In the genomic region with DNA sequence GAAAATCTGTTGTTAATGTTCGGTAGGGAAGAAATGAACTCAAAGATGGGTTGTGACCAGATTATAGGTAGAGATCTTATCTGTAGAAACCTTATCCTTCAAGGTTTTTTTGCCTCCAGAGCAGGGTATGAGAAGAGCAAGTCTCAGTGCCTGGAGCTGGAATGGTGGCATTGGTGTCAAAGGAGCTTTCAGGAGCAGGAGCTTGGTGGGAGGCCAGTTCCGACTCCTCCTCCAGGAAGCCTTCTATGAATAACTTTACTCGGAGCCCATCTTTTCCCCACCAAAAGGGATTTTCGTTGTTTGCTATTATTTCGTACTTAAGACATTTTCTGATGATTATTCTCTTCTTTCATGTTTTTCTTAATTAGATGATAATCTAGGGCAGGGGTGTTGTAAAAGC, we compare ENCODE assay signal across 16 cellular contexts.
DNase-seq lines count a peak whose midpoint lies in the region; ATAC-seq, FAIRE-seq and TF ChIP-seq lines count a peak whose summit lies in the region.
"Had no signal": no experiment of that assay in that cellular context is flagged by ENCODE, and none has a peak within 500 bp of the region (broad histone marks: within the 10 kb centered on the region; RNA-seq: fewer than 3 reads in every experiment).

No MANE protein-coding gene starts in this region.

- in situ Hi-C loops in HepG2 (cut with HindIII; ENCODE audit: extremely low pct_ligation_motif_present, low pct_unique_long_range_greater_than_20kb) = no loop called here

- H3K36me3 ChIP-seq in HepG2 (replicated peaks in 1 of 2; ENCODE audit: control insufficient read depth in 1 of 2, insufficient read depth in 2 of 2, low read length in 2 of 2) (peaks cover 32 to 88% of the 10 kb centered on the region in 2 experiments), right lobe of liver (peaks cover 0 to 20% (median 11%) of the 10 kb centered on the region in 4 donors), astrocyte (ENCODE audit: insufficient read depth, low read length) (peaks cover 29% of the 10 kb centered on the region), osteoblast (ENCODE audit: insufficient read depth, low read length) (peaks cover 41% of the 10 kb centered on the region)

- peaks cover 23% of the 10 kb centered on the region for H3K4me1 Mint-ChIP-seq in astrocyte (ENCODE audit: low read depth, unreplicated experiment)
- H3K4me1 Mint-ChIP-seq in naive thymus-derived CD8-positive, alpha-beta T cell = peaks cover 0 to 4% (median 0%) of the 10 kb centered on the region in 4 donors

- no TSS peak for BruUV-seq in HepG2 (replicated peaks; lab: Mats Ljungman, UMichigan)

- CTCF ChIA-PET in HepG2 (lab: Yijun Ruan, JAX; ENCODE audit: low intra/inter-chr PET ratio, low total read pairs) = no interaction called here

- H3K79me2 ChIP-seq in HepG2 (ENCODE audit: insufficient read depth, low read length) (no peaks in the 10 kb centered on the region), astrocyte (ENCODE audit: insufficient read depth, low read length) (peaks cover 27% of the 10 kb centered on the region), osteoblast (ENCODE audit: insufficient read depth, low read length) (peaks cover 26% of the 10 kb centered on the region)

- H3K9me3 Mint-ChIP-seq in astrocyte (ENCODE audit: unreplicated experiment) = no peaks in the 10 kb centered on the region
- peaks cover 0 to 11% (median 0%) of the 10 kb centered on the region in 9 donors for H3K9me3 Mint-ChIP-seq in naive thymus-derived CD8-positive, alpha-beta T cell
- H3K9me3 Mint-ChIP-seq: CD8-positive, alpha-beta T cell had no signal

- H3K27ac Mint-ChIP-seq in astrocyte (ENCODE audit: unreplicated experiment) = no peak overlapping the region
- H3K27ac Mint-ChIP-seq in naive thymus-derived CD8-positive, alpha-beta T cell = peak overlapping the region in 1 of 10 donors; percentile 53
- H3K27ac Mint-ChIP-seq: CD8-positive, alpha-beta T cell had no signal

- peaks cover 22% of the 10 kb centered on the region for H3K36me3 Mint-ChIP-seq in astrocyte (ENCODE audit: low read depth, unreplicated experiment)
- H3K36me3 Mint-ChIP-seq in naive thymus-derived CD8-positive, alpha-beta T cell = peaks cover 30 to 73% (median 67%) of the 10 kb centered on the region in 3 donors

- no peak for TF ChIP-seq RAD21 in HepG2 (CRISPR knock-in tag; IDR thresholded peaks at IDR 0.05)

- FAIRE-seq in HepG2 (lab: Jason Lieb, UNC) (no peak), astrocyte (lab: Jason Lieb, UNC) (no peak)
- FAIRE-seq: GM12878, GM19239 had no signal

- H2AFZ ChIP-seq in HepG2 (ENCODE audit: low read length) (no peak overlapping the region), astrocyte (ENCODE audit: low read depth, low read length) (no peak overlapping the region), osteoblast (ENCODE audit: low read length) (no peak overlapping the region)

- DNase-seq in HepG2 (ENCODE audit: low spot score) (no peak), right lobe of liver (no peak), astrocyte (ENCODE audit: low read depth) (no peak), osteoblast (ENCODE audit: insufficient read length, low spot score, missing footprints) (no peak), cerebellar cortex (ENCODE audit: low spot score) (no peak), NCI-H510A (lab: John Stamatoyannopoulos, UW) (no peak)
- DNase-seq in naive thymus-derived CD8-positive, alpha-beta T cell = no peak
- DNase-seq: CD8-positive, alpha-beta T cell; OCI-M1; RPMI8226; SIG-M5 had no signal

- TF ChIP-seq CTCF in HepG2 (CRISPR knock-in tag; IDR thresholded peaks at IDR 0.05) = no peak
- no peak for TF ChIP-seq CTCF in right lobe of liver (IDR thresholded peaks at IDR 0.05)
- no peak for TF ChIP-seq CTCF in astrocyte (IDR thresholded peaks at IDR 0.05; ENCODE audit: insufficient read depth, low read depth, low read length)
- no peak for TF ChIP-seq CTCF in osteoblast (IDR thresholded peaks at IDR 0.05; ENCODE audit: extremely low read depth, low read depth, low read length)

- 98% methylated on average over 5 of the region's 5 CpGs for WGBS in HepG2 (ENCODE audit: low lambda C conversion rate)
- 87% methylated on average over 5 of the region's 5 CpGs for WGBS in right lobe of liver (ENCODE audit: insufficient coverage, low coverage, low lambda C conversion rate, missing lambda C conversion rate)

- H4K20me1 ChIP-seq in HepG2 (ENCODE audit: insufficient read depth, low read length) (peaks cover 67% of the 10 kb centered on the region), astrocyte (ENCODE audit: insufficient read depth, low read length) (peaks cover 80% of the 10 kb centered on the region), osteoblast (ENCODE audit: insufficient read depth, low read length) (peaks cover 47% of the 10 kb centered on the region)

- TF ChIP-seq POLR2A in HepG2 (IDR thresholded peaks at IDR 0.05; ENCODE audit: insufficient read depth in 1 of 2, low read depth in 2 of 2, low read length in 2 of 2) (no peak), right lobe of liver (IDR thresholded peaks at IDR 0.05) (no peak)

- intact Hi-C loops in HepG2 (cut with micrococcal nuclease; ENCODE audit: unreplicated experiment) (loop anchor here (10.0 kb wide), 1 partner anchor 308 kb away; no protein-coding TSS in a partner anchor), right lobe of liver (cut with DNase I) (no loop called here)

- peak; percentile 10; the same call in 2 of the 3 replicates for ATAC-seq in HepG2
- ATAC-seq in right lobe of liver = no peak
- ATAC-seq in naive thymus-derived CD8-positive, alpha-beta T cell = no peak
- ATAC-seq: CD8-positive, alpha-beta T cell; GM12878 had no signal

- no peaks in the 10 kb centered on the region for H3K4me1 ChIP-seq in HepG2 (ENCODE audit: insufficient read depth, low read length)
- peaks cover 0 to 22% (median 0%) of the 10 kb centered on the region in 4 donors for H3K4me1 ChIP-seq in right lobe of liver
- peaks cover 12% of the 10 kb centered on the region for H3K4me1 ChIP-seq in astrocyte (ENCODE audit: insufficient read depth, low read length)
- peaks cover 25% of the 10 kb centered on the region for H3K4me1 ChIP-seq in osteoblast (ENCODE audit: insufficient read depth, low read length)
- H3K4me1 ChIP-seq: BLaER1 treated with 17β-estradiol and CSF1 and Interleukin-3, amounts not matched to agents 10 nM and 100 nM; HAP-1 had no signal

- H3K27me3 Mint-ChIP-seq in astrocyte (ENCODE audit: low read depth, unreplicated experiment) = no peaks in the 10 kb centered on the region
- H3K27me3 Mint-ChIP-seq in naive thymus-derived CD8-positive, alpha-beta T cell = no peaks in the 10 kb centered on the region

- H3K4me3 ChIP-seq in HepG2 (replicated peaks in 1 of 3; ENCODE audit: insufficient read depth in 1 of 3, low read depth in 2 of 3, low read length in 3 of 3) (no peak overlapping the region), right lobe of liver (no peak overlapping the region), astrocyte (ENCODE audit: insufficient read depth, low read depth, low read length) (no peak overlapping the region), osteoblast (ENCODE audit: insufficient read depth, low read length) (no peak overlapping the region)
- H3K4me3 ChIP-seq: BLaER1 treated with 17β-estradiol and CSF1 and Interleukin-3, amounts not matched to agents 10 nM and 100 nM; GM12878; HAP-1 had no signal

- POLR2A ChIA-PET in HepG2 (lab: Yijun Ruan, JAX) = no interaction called here
- POLR2A ChIA-PET in naive thymus-derived CD8-positive, alpha-beta T cell (lab: Charles Lee) = interaction anchor here (0.6 kb wide), 1 partner anchor 1488 kb away, joined by 5 read pairs; no protein-coding TSS in a partner anchor

- no peak overlapping the region for H3K4me2 ChIP-seq in HepG2 (ENCODE audit: low read depth, low read length)
- H3K4me2 ChIP-seq in astrocyte (ENCODE audit: low read length) = no peak overlapping the region
- no peak overlapping the region for H3K4me2 ChIP-seq in osteoblast (ENCODE audit: insufficient read depth, low read length)
- H3K4me2 ChIP-seq: BLaER1 treated with 17β-estradiol and CSF1 and Interleukin-3, amounts not matched to agents 10 nM and 100 nM had no signal

- H3K9ac ChIP-seq in HepG2 (ENCODE audit: insufficient read depth, low read depth, low read length) (no peak overlapping the region), astrocyte (ENCODE audit: low read length) (no peak overlapping the region)
- H3K9ac ChIP-seq: BLaER1 treated with 17β-estradiol and CSF1 and Interleukin-3, amounts not matched to agents 10 nM and 100 nM had no signal

- H3K4me3 Mint-ChIP-seq in astrocyte (ENCODE audit: unreplicated experiment) = no peak overlapping the region
- no peak overlapping the region for H3K4me3 Mint-ChIP-seq in naive thymus-derived CD8-positive, alpha-beta T cell
- H3K4me3 Mint-ChIP-seq: CD8-positive, alpha-beta T cell had no signal

- no peaks in the 10 kb centered on the region for H3K9me3 ChIP-seq in HepG2 (ENCODE audit: low read length)
- no peaks in the 10 kb centered on the region for H3K9me3 ChIP-seq in right lobe of liver
- H3K9me3 ChIP-seq in astrocyte (ENCODE audit: insufficient read depth, low read depth, low read length) = no peaks in the 10 kb centered on the region
- no peaks in the 10 kb centered on the region for H3K9me3 ChIP-seq in osteoblast (ENCODE audit: low read depth, low read length)
- H3K9me3 ChIP-seq: BLaER1 treated with 17β-estradiol and CSF1 and Interleukin-3, amounts not matched to agents 10 nM and 100 nM; HAP-1 had no signal

- H3K27ac ChIP-seq in HepG2 (ENCODE audit: extremely low read length, insufficient read depth, low read length) = no peak overlapping the region
- no peak overlapping the region for H3K27ac ChIP-seq in right lobe of liver
- H3K27ac ChIP-seq in astrocyte (ENCODE audit: low read depth, low read length) = peak overlapping the region; percentile 13
- peak overlapping the region; percentile 9 for H3K27ac ChIP-seq in osteoblast (ENCODE audit: low read depth, low read length)
- H3K27ac ChIP-seq: BLaER1 treated with 17β-estradiol and CSF1 and Interleukin-3, amounts not matched to agents 10 nM and 100 nM; HL-60 had no signal

- TF ChIP-seq EP300 in HepG2 (IDR thresholded peaks at IDR 0.05; ENCODE audit: low read depth in 2 of 2, low read length in 2 of 2) (no peak), HepG2 (CRISPR knock-in tag; IDR thresholded peaks at IDR 0.05; ENCODE audit: borderline replicate concordance) (no peak)

- H3K27me3 ChIP-seq in HepG2 (ENCODE audit: control insufficient read depth in 1 of 2, insufficient read depth in 2 of 2, low read length in 2 of 2) (no peaks in the 10 kb centered on the region), right lobe of liver (no peaks in the 10 kb centered on the region), astrocyte (ENCODE audit: insufficient read depth, low read length) (no peaks in the 10 kb centered on the region), osteoblast (ENCODE audit: insufficient read depth, low read length) (no peaks in the 10 kb centered on the region)
- H3K27me3 ChIP-seq: BLaER1 treated with 17β-estradiol and CSF1 and Interleukin-3, amounts not matched to agents 10 nM and 100 nM had no signal

TF ChIP-seq in HepG2, 621 proteins besides CTCF, POLR2A, EP300 and RAD21:
- TF ChIP-seq MLLT10 (CRISPR knock-in tag; IDR thresholded peaks at IDR 0.05) (no peak), RBM22 (optimal IDR thresholded peaks at IDR 0.05; ENCODE audit: low read length) (peak; percentile 89)
TF ChIP-seq in HepG2: peak in this region for 1.

Comparison
In these comparisons a context has a peak if more than half of its experiments do, and no peak if none do; other contexts are left out.
1. H3K27ac ChIP-seq: peak in astrocyte (single experiment) and osteoblast (single experiment); none in HepG2 (single experiment) and right lobe of liver (0 of 3).